Comparison of ENCODE assay signal across 1 cellular context in genomic region chr10:103244663-103245271, GRCh38.
A peak's percentile ranks its signal among the peaks of the same experiment; 100 is the strongest.
TF ChIP-seq lines count a peak whose summit lies in the region.

No MANE protein-coding gene starts in this region.

TF ChIP-seq in K562, 482 proteins besides CTCF, POLR2A, EP300 and RAD21 (continued from another document):
- TF ChIP-seq CREM (IDR thresholded peaks at IDR 0.05; ENCODE audit: low read depth) = no peak
- 0 out of 2 replicates have a peak, but pooled peaks have one; percentile 59 for TF ChIP-seq CC2D1A (IDR thresholded peaks at IDR 0.05)
- no peak for TF ChIP-seq ZKSCAN1 (IDR thresholded peaks at IDR 0.05; ENCODE audit: low read depth, low read length)
- TF ChIP-seq DEAF1 (CRISPR knock-in tag; IDR thresholded peaks at IDR 0.05) = peak; percentile 65
- no peak for TF ChIP-seq NR2C1 (IDR thresholded peaks at IDR 0.05)
- no peak for TF ChIP-seq NR2C1 (tag; IDR thresholded peaks at IDR 0.05)
- TF ChIP-seq NUFIP1 (IDR thresholded peaks at IDR 0.05; ENCODE audit: partially characterized antibody) = no peak
- TF ChIP-seq RB1 (IDR thresholded peaks at IDR 0.05; ENCODE audit: low read depth) = 0 out of 2 replicates have a peak, but pooled peaks have one; percentile 21
- TF ChIP-seq CHD7 (IDR thresholded peaks at IDR 0.05; ENCODE audit: low read depth, low read length) = no peak
- TF ChIP-seq STAG1 (CRISPR knock-in tag; IDR thresholded peaks at IDR 0.05; ENCODE audit: borderline replicate concordance) = peak; percentile 69; the same call in 1 of the 2 replicates
- TF ChIP-seq SMARCA5 (IDR thresholded peaks at IDR 0.05) = no peak
- peak; percentile 86 for TF ChIP-seq SMC3 (conservative IDR thresholded peaks at IDR 0.05; ENCODE audit: insufficient read depth, low read depth, low read length)
